ENCODE assay signal across 25 cellular contexts in genomic region chr10:208616-209015, GRCh38.
"Had no signal": no experiment of that assay in that cellular context is flagged by ENCODE, and none has a peak within 500 bp of the region (broad histone marks: within the 10 kb centered on the region; RNA-seq: fewer than 3 reads in every experiment).

No MANE protein-coding gene starts in this region.

- H3K4me3 ChIP-seq: colonic mucosa, coronary artery, dorsolateral prefrontal cortex, esophagus muscularis mucosa, esophagus squamous epithelium, gastrocnemius medialis, gastroesophageal sphincter, heart left ventricle, heart right ventricle had no signal

- ATAC-seq: effector memory CD8-positive, alpha-beta T cell; esophagus mucosa; gastrocnemius medialis; gastroesophageal sphincter; heart left ventricle; heart right ventricle had no signal

- H3K36me3 ChIP-seq: colonic mucosa, gastrocnemius medialis had no signal

- H3K4me1 ChIP-seq: colonic mucosa, esophagus squamous epithelium, gastrocnemius medialis, heart left ventricle, heart right ventricle had no signal

- H3K9me3 ChIP-seq: colonic mucosa, esophagus muscularis mucosa, esophagus squamous epithelium, gastrocnemius medialis, gastroesophageal sphincter, heart left ventricle, heart right ventricle had no signal

- DNase-seq: colonic mucosa; cortex of kidney; dorsolateral prefrontal cortex; effector CD4-positive, alpha-beta T cell; effector CD8-positive, alpha-beta T cell; effector memory CD4-positive, alpha-beta T cell; effector memory CD8-positive, alpha-beta T cell; endodermal cell; erythroblast; esophagus squamous epithelium; foreskin melanocyte; gastrocnemius medialis; glutamatergic neuron; head of caudate nucleus; heart left ventricle; heart right ventricle had no signal

- FAIRE-seq: colon, endometrium, endothelial cell of umbilical vein, frontal cortex had no signal

- H3K27ac ChIP-seq: colonic mucosa, coronary artery, dorsolateral prefrontal cortex, epithelial cell of prostate, esophagus muscularis mucosa, esophagus squamous epithelium, gastrocnemius medialis, gastroesophageal sphincter, heart left ventricle, heart right ventricle had no signal

- H3K27me3 ChIP-seq: colonic mucosa, dorsolateral prefrontal cortex, esophagus muscularis mucosa, esophagus squamous epithelium, gastrocnemius medialis, gastroesophageal sphincter, heart left ventricle, heart right ventricle had no signal
